In the genomic region with DNA sequence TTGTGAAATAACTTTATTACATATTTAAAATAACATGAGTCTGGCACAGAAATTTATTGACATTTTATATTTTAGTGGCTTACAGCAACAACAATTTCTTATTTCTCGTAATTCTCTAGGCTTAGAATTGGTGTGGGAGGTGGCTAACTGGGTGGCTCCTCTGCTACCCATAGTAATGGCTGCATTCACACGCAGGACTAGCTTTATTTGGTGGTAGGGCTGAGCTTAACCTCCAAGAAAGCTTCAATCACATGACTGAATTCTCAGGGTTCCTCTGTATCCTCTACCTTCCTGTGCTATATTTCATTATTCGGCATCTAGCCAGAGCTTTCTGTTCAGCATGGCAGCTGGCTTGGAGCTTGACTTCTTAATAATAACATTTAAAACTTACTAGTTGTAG, we compare ENCODE assay signal across 1 cellular context.
TF ChIP-seq lines count a peak whose summit lies in the region.

No MANE protein-coding gene starts in this region.

TF ChIP-seq in GM23338, 12 proteins besides CTCF, POLR2A, EP300 and RAD21 (continued from another document):
- no peak for TF ChIP-seq ZNF331 (CRISPR knock-in tag; IDR thresholded peaks at IDR 0.05; ENCODE audit: low read depth)
- TF ChIP-seq, protein P1, sequence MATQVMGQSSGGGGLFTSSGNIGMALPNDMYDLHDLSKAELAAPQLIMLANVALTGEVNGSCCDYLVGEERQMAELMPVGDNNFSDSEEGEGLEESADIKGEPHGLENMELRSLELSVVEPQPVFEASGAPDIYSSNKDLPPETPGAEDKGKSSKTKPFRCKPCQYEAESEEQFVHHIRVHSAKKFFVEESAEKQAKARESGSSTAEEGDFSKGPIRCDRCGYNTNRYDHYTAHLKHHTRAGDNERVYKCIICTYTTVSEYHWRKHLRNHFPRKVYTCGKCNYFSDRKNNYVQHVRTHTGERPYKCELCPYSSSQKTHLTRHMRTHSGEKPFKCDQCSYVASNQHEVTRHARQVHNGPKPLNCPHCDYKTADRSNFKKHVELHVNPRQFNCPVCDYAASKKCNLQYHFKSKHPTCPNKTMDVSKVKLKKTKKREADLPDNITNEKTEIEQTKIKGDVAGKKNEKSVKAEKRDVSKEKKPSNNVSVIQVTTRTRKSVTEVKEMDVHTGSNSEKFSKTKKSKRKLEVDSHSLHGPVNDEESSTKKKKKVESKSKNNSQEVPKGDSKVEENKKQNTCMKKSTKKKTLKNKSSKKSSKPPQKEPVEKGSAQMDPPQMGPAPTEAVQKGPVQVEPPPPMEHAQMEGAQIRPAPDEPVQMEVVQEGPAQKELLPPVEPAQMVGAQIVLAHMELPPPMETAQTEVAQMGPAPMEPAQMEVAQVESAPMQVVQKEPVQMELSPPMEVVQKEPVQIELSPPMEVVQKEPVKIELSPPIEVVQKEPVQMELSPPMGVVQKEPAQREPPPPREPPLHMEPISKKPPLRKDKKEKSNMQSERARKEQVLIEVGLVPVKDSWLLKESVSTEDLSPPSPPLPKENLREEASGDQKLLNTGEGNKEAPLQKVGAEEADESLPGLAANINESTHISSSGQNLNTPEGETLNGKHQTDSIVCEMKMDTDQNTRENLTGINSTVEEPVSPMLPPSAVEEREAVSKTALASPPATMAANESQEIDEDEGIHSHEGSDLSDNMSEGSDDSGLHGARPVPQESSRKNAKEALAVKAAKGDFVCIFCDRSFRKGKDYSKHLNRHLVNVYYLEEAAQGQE (IDR thresholded peaks at IDR 0.05; ENCODE audit: unreplicated experiment) = no peak
- TF ChIP-seq, protein P2, sequence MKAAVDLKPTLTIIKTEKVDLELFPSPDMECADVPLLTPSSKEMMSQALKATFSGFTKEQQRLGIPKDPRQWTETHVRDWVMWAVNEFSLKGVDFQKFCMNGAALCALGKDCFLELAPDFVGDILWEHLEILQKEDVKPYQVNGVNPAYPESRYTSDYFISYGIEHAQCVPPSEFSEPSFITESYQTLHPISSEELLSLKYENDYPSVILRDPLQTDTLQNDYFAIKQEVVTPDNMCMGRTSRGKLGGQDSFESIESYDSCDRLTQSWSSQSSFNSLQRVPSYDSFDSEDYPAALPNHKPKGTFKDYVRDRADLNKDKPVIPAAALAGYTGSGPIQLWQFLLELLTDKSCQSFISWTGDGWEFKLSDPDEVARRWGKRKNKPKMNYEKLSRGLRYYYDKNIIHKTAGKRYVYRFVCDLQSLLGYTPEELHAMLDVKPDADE (IDR thresholded peaks at IDR 0.05) = no peak
